Comparison of ENCODE assay signal across 21 cellular contexts in the genomic region with DNA sequence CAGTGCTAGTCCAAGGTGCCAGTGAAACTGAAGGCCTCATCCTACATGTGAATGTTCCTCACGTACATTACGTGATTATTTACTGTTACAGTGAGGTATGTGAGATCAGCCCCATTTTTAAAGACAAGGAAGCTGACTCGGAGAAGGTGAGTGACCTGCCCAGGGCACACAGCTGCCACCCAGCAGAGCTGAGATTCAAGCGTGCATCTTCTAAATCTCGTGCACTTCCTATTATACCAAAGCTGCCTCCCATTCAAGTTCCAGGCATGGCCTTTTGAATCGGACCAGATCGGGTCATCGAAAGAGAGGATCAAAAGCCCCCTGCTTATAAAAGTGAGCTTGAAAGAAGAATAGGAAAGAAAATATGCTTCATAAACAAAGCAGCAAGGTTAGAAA. TPM values are rescaled to one million over a fixed set of nuclear protein-coding genes. Genes with fewer than 3 reads are reported as not detected.
"Had no signal": no experiment of that assay in that cellular context is flagged by ENCODE, and none has a peak within 500 bp of the region (broad histone marks: within the 10 kb centered on the region; RNA-seq: fewer than 3 reads in every experiment).

No MANE protein-coding gene starts in this region.

- H3K27ac Mint-ChIP-seq: activated B cell treated with CpG ODN at 0.5 μM for 24 hours; activated CD4-positive, alpha-beta T cell treated with anti-CD3 and anti-CD28 coated beads for 36 hours; activated naive CD4-positive, alpha-beta T cell treated with anti-CD3 and anti-CD28 coated beads, Interleukin-2, amount 10 ng/mL, durations not matched to agents 7 days and 5 days; activated T-cell treated with anti-CD3 and anti-CD28 coated beads, Interleukin-2, amount 50 U/mL, for 72 hours; effector memory CD8-positive, alpha-beta T cell; natural killer cell had no signal

- H3K27me3 Mint-ChIP-seq: activated CD4-positive, alpha-beta T cell treated with anti-CD3 and anti-CD28 coated beads for 36 hours had no signal

- H3K9me3 Mint-ChIP-seq: activated B cell treated with CpG ODN at 0.5 μM for 24 hours; activated naive CD4-positive, alpha-beta T cell treated with anti-CD3 and anti-CD28 coated beads, Interleukin-2, amount 10 ng/mL, durations not matched to agents 7 days and 5 days; activated T-cell treated with anti-CD3 and anti-CD28 coated beads, Interleukin-2, amount 50 U/mL, for 72 hours; effector memory CD8-positive, alpha-beta T cell; natural killer cell had no signal

- H3K36me3 Mint-ChIP-seq: activated naive CD4-positive, alpha-beta T cell treated with anti-CD3 and anti-CD28 coated beads, Interleukin-2, amount 10 ng/mL, durations not matched to agents 7 days and 5 days; natural killer cell had no signal

- H3K4me3 ChIP-seq: cardiac muscle cell, gastroesophageal sphincter, left lung, lung, tibial nerve had no signal

- H3K36me3 ChIP-seq: cardiac muscle cell, gastroesophageal sphincter, left lung, tibial nerve had no signal

- H3K4me1 Mint-ChIP-seq: activated B cell treated with CpG ODN at 0.5 μM for 24 hours had no signal

- ATAC-seq: activated CD4-positive, alpha-beta T cell treated with anti-CD3 and anti-CD28 coated beads for 36 hours; activated T-cell treated with anti-CD3 and anti-CD28 coated beads, Interleukin-2, amount 50 U/mL, for 72 hours; effector memory CD8-positive, alpha-beta T cell; gastroesophageal sphincter; left lung; natural killer cell; right cardiac atrium had no signal

- DNase-seq: activated B cell treated with CpG ODN at 0.5 μM for 24 hours; activated CD4-positive, alpha-beta T cell treated with anti-CD3 and anti-CD28 coated beads for 36 hours; activated CD4-positive, alpha-beta T cell treated with anti-CD3 and anti-CD28 coated beads, Interleukin-2, amount 50 U/mL, for 4 hours; activated effector memory CD4-positive, alpha-beta T cell treated with Interleukin-2 at 50 U/mL for 16 hours; activated naive CD4-positive, alpha-beta T cell treated with anti-CD3 and anti-CD28 coated beads, Interleukin-2, amount 10 ng/mL, durations not matched to agents 7 days and 5 days; activated T-cell treated with anti-CD3 and anti-CD28 coated beads, Interleukin-2, amount 50 U/mL, for 72 hours; amygdala; effector memory CD8-positive, alpha-beta T cell; left lung; natural killer cell; stimulated activated CD4-positive, alpha-beta T cell treated with anti-CD3 and anti-CD28 coated beads, Interleukin-4, amount 100 ng/mL, for 24 hours; stimulated activated naive CD4-positive, alpha-beta T cell treated with Interleukin-2 at 50 U/mL for 16 hours; T1000 had no signal

- H3K4me3 Mint-ChIP-seq: activated B cell treated with CpG ODN at 0.5 μM for 24 hours; activated CD4-positive, alpha-beta T cell treated with anti-CD3 and anti-CD28 coated beads for 36 hours; activated naive CD4-positive, alpha-beta T cell treated with anti-CD3 and anti-CD28 coated beads, Interleukin-2, amount 10 ng/mL, durations not matched to agents 7 days and 5 days; activated T-cell treated with anti-CD3 and anti-CD28 coated beads, Interleukin-2, amount 50 U/mL, for 72 hours; effector memory CD8-positive, alpha-beta T cell; natural killer cell had no signal

- H3K9ac ChIP-seq: parathyroid adenoma had no signal

- H3K27me3 ChIP-seq: cardiac muscle cell, gastroesophageal sphincter, left lung, tibial nerve had no signal

- H3K9me3 ChIP-seq: gastroesophageal sphincter, left lung, tibial nerve had no signal

- H3K4me1 ChIP-seq: parathyroid adenoma had no signal

- H2AFZ ChIP-seq: parathyroid adenoma had no signal

- H3K27ac ChIP-seq: cardiac muscle cell, epithelial cell of prostate, left lung, parathyroid adenoma, tibial nerve had no signal

- FAIRE-seq: keratinocyte had no signal

RNA-seq across cellular contexts. Expression of gene FAM171A1, which starts 59.2 kb away (rescaled TPM):
- total RNA-seq: activated B cell treated with CpG ODN at 0.5 μM for 24 hours had no signal
